Comparison of ENCODE assay signal across 19 cellular contexts in genomic region chr1:147591993-147592392, GRCh38. TPM values are rescaled to one million over a fixed set of nuclear protein-coding genes. Genes with fewer than 3 reads are reported as not detected.
DNase-seq lines count a peak whose midpoint lies in the region; ATAC-seq, FAIRE-seq and TF ChIP-seq lines count a peak whose summit lies in the region.
"Had no signal": no experiment of that assay in that cellular context is flagged by ENCODE, and none has a peak within 500 bp of the region (broad histone marks: within the 10 kb centered on the region; RNA-seq: fewer than 3 reads in every experiment).

No MANE protein-coding gene starts in this region.

- H3K36me3 Mint-ChIP-seq in Calu3 (ENCODE audit: insufficient read depth, unreplicated experiment): no peaks in the 10 kb centered on the region
- H3K36me3 Mint-ChIP-seq in activated naive CD8-positive, alpha-beta T cell treated with anti-CD3 and anti-CD28 coated beads, Interleukin-2, amount 50 U/mL, for 24 hours (ENCODE audit: low read depth): no peaks in the 10 kb centered on the region
- H3K36me3 Mint-ChIP-seq: CD4-positive, CD25-positive, alpha-beta regulatory T cell had no signal

- H3K9me3 ChIP-seq in adrenal gland (replicated peaks in 1 of 3): no peaks in the 10 kb centered on the region
- peaks cover 0 to 2% of the 10 kb centered on the region in 2 donors for H3K9me3 ChIP-seq in kidney (ENCODE audit: control insufficient read depth in 1 of 2, low read length in 2 of 2)
- no peaks in the 10 kb centered on the region for H3K9me3 ChIP-seq in psoas muscle
- H3K9me3 ChIP-seq in transverse colon: no peaks in the 10 kb centered on the region

- no peaks in the 10 kb centered on the region for H3K9me3 Mint-ChIP-seq in Calu3 (ENCODE audit: low read depth, unreplicated experiment)
- no peaks in the 10 kb centered on the region for H3K9me3 Mint-ChIP-seq in activated naive CD8-positive, alpha-beta T cell treated with anti-CD3 and anti-CD28 coated beads, Interleukin-2, amount 50 U/mL, for 24 hours
- H3K9me3 Mint-ChIP-seq: CD4-positive, CD25-positive, alpha-beta regulatory T cell; CD8-positive, alpha-beta memory T cell; IgD-negative memory B cell had no signal

- WGBS in adrenal gland, 4 donors: 28 to 54% (median 38%) methylated on average over 1 of the region's 1 CpG
- 36 to 50% (median 44%) methylated on average over 1 of the region's 1 CpG for WGBS in psoas muscle, 3 donors
- WGBS in transverse colon (ENCODE audit: low coverage in 1 of 2), 2 donors: 43 to 67% methylated on average over 1 of the region's 1 CpG

- no peak for DNase-seq in Calu3
- peak in 3 of 7 donors; percentile 22 to 42 (median 26) for DNase-seq in adrenal gland
- DNase-seq in kidney: no peak
- DNase-seq in psoas muscle: no peak
- DNase-seq in activated naive CD8-positive, alpha-beta T cell treated with anti-CD3 and anti-CD28 coated beads, Interleukin-2, amount 50 U/mL, for 24 hours: no peak
- DNase-seq in transverse colon: no peak
- no peak for DNase-seq in nucleus accumbens (lab: John Stamatoyannopoulos, UW)
- DNase-seq: CD4-positive, CD25-positive, alpha-beta regulatory T cell; CD8-positive, alpha-beta memory T cell; COR-L47; GOT3; H7 had no signal

- no peaks in the 10 kb centered on the region for H3K27me3 Mint-ChIP-seq in Calu3 (ENCODE audit: unreplicated experiment)
- H3K27me3 Mint-ChIP-seq in activated naive CD8-positive, alpha-beta T cell treated with anti-CD3 and anti-CD28 coated beads, Interleukin-2, amount 50 U/mL, for 24 hours: peaks cover 4% of the 10 kb centered on the region

- in situ Hi-C loops in transverse colon (cut with MboI; ENCODE audit: low pct_ligation_motif_present in 1 of 4, low pct_unique_long_range_greater_than_20kb in 1 of 4, low sequenced_read_pairs in 3 of 4): loop anchor here in 1 of 4 donors (10.0 kb wide), 1 partner anchor 47 kb away; the partner anchor contains the start of gene BCL9

- H3K4me1 ChIP-seq in adrenal gland (replicated peaks in 1 of 2): peaks cover 14 to 16% of the 10 kb centered on the region in 2 donors
- peaks cover 11 to 21% of the 10 kb centered on the region in 2 donors for H3K4me1 ChIP-seq in kidney (ENCODE audit: control insufficient read depth in 1 of 2, insufficient read depth in 1 of 2, low read depth in 1 of 2, low read length in 2 of 2)
- peaks cover 22% of the 10 kb centered on the region for H3K4me1 ChIP-seq in psoas muscle
- H3K4me1 ChIP-seq in transverse colon: peaks cover 0 to 7% (median 0%) of the 10 kb centered on the region in 4 donors

- no peak overlapping the region for H3K4me3 Mint-ChIP-seq in Calu3 (ENCODE audit: low read depth, unreplicated experiment)
- no peak overlapping the region for H3K4me3 Mint-ChIP-seq in activated naive CD8-positive, alpha-beta T cell treated with anti-CD3 and anti-CD28 coated beads, Interleukin-2, amount 50 U/mL, for 24 hours
- H3K4me3 Mint-ChIP-seq: B cell; CD4-positive, CD25-positive, alpha-beta regulatory T cell; CD8-positive, alpha-beta memory T cell; IgD-negative memory B cell had no signal

- intact Hi-C loops in Calu3 (cut with micrococcal nuclease; ENCODE audit: unreplicated experiment): loop anchor here (2.0 kb wide), 1 partner anchor 17 kb away; no protein-coding TSS in a partner anchor
- intact Hi-C loops in adrenal gland (cut with DNase I): loop anchor here in 1 of 2 donors (5.0 kb wide), 2 partner anchors 50 kb away; partner anchors contain the start of gene BCL9
- intact Hi-C loops in kidney (cut with DNase I): no loop called here
- intact Hi-C loops in psoas muscle (cut with DNase I): no loop called here
- intact Hi-C loops in transverse colon (cut with DNase I; ENCODE audit: low total_unique reads): no loop called here

- peak in 1 of 4 donors; percentile 45 for ATAC-seq in psoas muscle
- no peak for ATAC-seq in activated naive CD8-positive, alpha-beta T cell treated with anti-CD3 and anti-CD28 coated beads, Interleukin-2, amount 50 U/mL, for 24 hours
- ATAC-seq: HCT116, HepG2 had no signal

- CTCF ChIA-PET in Calu3 (lab: Charles Lee): no interaction called here

- H3K4me3 ChIP-seq in adrenal gland: no peak overlapping the region
- H3K4me3 ChIP-seq in kidney (ENCODE audit: low read length in 2 of 2): no peak overlapping the region
- no peak overlapping the region for H3K4me3 ChIP-seq in psoas muscle
- no peak overlapping the region for H3K4me3 ChIP-seq in transverse colon

- no peak for TF ChIP-seq POLR2A in adrenal gland (IDR thresholded peaks at IDR 0.05)
- no peak for TF ChIP-seq POLR2A in transverse colon (IDR thresholded peaks at IDR 0.05)

- H3K36me3 ChIP-seq in adrenal gland (replicated peaks in 1 of 2) (no peaks in the 10 kb centered on the region), kidney (ENCODE audit: control insufficient read depth in 1 of 2, insufficient read depth in 2 of 2, low read length in 2 of 2) (no peaks in the 10 kb centered on the region), psoas muscle (ENCODE audit: insufficient read depth in 1 of 2, low read depth in 1 of 2) (no peaks in the 10 kb centered on the region), transverse colon (no peaks in the 10 kb centered on the region)

- BruUV-seq in Calu3 (replicated peaks; lab: Mats Ljungman, UMichigan): no TSS peak

- peak overlapping the region in 3 of 5 donors; percentile 31 to 54 (median 44) for H3K27ac ChIP-seq in adrenal gland
- H3K27ac ChIP-seq in kidney (ENCODE audit: low read depth in 2 of 2, low read length in 2 of 2): peak overlapping the region; percentile 47 to 72
- H3K27ac ChIP-seq in psoas muscle: peak overlapping the region; percentile 6
- H3K27ac ChIP-seq in transverse colon: no peak overlapping the region

- TF ChIP-seq CTCF in Calu3 (IDR thresholded peaks at IDR 0.05; ENCODE audit: unreplicated experiment) (no peak), adrenal gland (IDR thresholded peaks at IDR 0.05) (no peak), kidney (IDR thresholded peaks at IDR 0.05; ENCODE audit: borderline replicate concordance, extremely low read depth, insufficient read depth) (no peak), psoas muscle (IDR thresholded peaks at IDR 0.05) (no peak), transverse colon (IDR thresholded peaks at IDR 0.05) (no peak)

- peak overlapping the region; percentile 5 for H3K27ac Mint-ChIP-seq in Calu3 (ENCODE audit: unreplicated experiment)
- H3K27ac Mint-ChIP-seq in activated naive CD8-positive, alpha-beta T cell treated with anti-CD3 and anti-CD28 coated beads, Interleukin-2, amount 50 U/mL, for 24 hours: no peak overlapping the region
- H3K27ac Mint-ChIP-seq: B cell; CD4-positive, CD25-positive, alpha-beta regulatory T cell; IgD-negative memory B cell had no signal

- no peak overlapping the region for H3K9ac ChIP-seq in kidney (ENCODE audit: low read length in 2 of 2)

- H3K27me3 ChIP-seq in adrenal gland (no peaks in the 10 kb centered on the region), psoas muscle (ENCODE audit: insufficient read depth in 3 of 3, low read length in 2 of 3) (no peaks in the 10 kb centered on the region), transverse colon (no peaks in the 10 kb centered on the region)

- no peak for TF ChIP-seq EP300 in transverse colon (IDR thresholded peaks at IDR 0.05; ENCODE audit: low read depth)

- H3K4me1 Mint-ChIP-seq in Calu3 (ENCODE audit: low read depth, unreplicated experiment): peaks cover 11% of the 10 kb centered on the region
- H3K4me1 Mint-ChIP-seq in activated naive CD8-positive, alpha-beta T cell treated with anti-CD3 and anti-CD28 coated beads, Interleukin-2, amount 50 U/mL, for 24 hours: peaks cover 10% of the 10 kb centered on the region
- H3K4me1 Mint-ChIP-seq: B cell; CD8-positive, alpha-beta memory T cell had no signal

- no peak for FAIRE-seq in kidney (lab: Jason Lieb, UNC)
- FAIRE-seq: G401.6, GM12892, GM18507, HepG2 had no signal

RNA-seq across cellular contexts. Expression of gene BCL9, which starts 50.7 kb away (rescaled TPM):
- total RNA-seq in Calu3 (2022): 24.4 and 25.5 TPM in 2 replicates
- total RNA-seq in adrenal gland: 10 to 100 TPM in 7 of 8 donors, 1 to 10 TPM in 1; 7.2 to 30.1 (median 21.4) TPM
- polyA plus RNA-seq in adrenal gland: 10 to 100 TPM in 1 of 3 donors, 1 to 10 TPM in 2; 4.1 to 25.5 (median 9.3) TPM
- total RNA-seq in kidney: 31.8 TPM
- polyA plus RNA-seq in kidney (ENCODE audit: insufficient read depth, low read depth, low replicate concordance): 6.8 TPM
- 10 to 100 TPM in 1 of 4 donors, 1 to 10 TPM in 3; 6.4 to 12.9 (median 8.9) TPM for total RNA-seq in psoas muscle
- 1 to 10 TPM; 2.0 to 3.0 (median 2.5) TPM for polyA plus RNA-seq in psoas muscle
- 10 to 100 TPM in 2 of 4 donors, 1 to 10 TPM in 2; 3.4 to 17.1 (median 9.0) TPM for total RNA-seq in transverse colon

Comparison
In these comparisons a context has a peak if more than half of its experiments do, and no peak if none do; other contexts are left out.
1. H3K27ac ChIP-seq: peak in adrenal gland (3 of 5), kidney (2 of 2) and psoas muscle (single experiment); none in transverse colon (0 of 4).